Comparison of ENCODE assay signal across 11 cellular contexts in the genomic region with DNA sequence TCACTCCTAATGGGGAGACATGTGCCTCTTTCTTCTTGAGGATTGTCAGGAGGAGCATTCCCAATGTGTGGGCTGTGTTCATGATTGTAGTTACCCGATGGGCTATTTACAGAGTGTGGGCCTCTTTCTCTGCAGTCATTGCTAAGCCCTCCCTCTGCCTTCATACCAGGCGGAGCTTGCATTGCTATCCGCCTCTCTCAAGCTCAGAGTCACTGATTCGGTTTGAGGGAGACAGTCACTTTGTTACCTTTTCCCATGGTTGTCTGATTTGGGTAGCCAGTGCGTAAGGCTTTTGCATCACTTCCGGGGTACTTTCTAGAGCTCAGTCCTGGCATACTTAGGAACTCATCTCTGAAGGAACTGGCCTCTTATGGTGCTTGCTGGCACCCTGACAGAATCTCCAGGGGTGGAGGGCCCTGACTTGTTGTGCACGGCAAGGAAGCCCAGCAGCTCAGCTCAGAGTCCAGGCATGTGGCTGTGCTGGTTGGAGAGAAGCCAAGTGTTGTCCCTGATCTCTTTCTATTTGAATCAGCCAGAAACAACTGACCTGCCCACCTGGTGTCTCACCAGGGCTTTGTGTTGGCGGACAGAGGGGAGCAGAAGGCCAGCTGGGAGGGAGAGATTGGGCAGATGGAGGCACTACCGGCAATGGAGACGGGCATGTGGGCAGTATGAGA.
DNase-seq lines count a peak whose midpoint lies in the region; ATAC-seq, FAIRE-seq and TF ChIP-seq lines count a peak whose summit lies in the region.
"Had no signal": no experiment of that assay in that cellular context is flagged by ENCODE, and none has a peak within 500 bp of the region (broad histone marks: within the 10 kb centered on the region; RNA-seq: fewer than 3 reads in every experiment).

No MANE protein-coding gene starts in this region.

- no peaks in the 10 kb centered on the region for H3K9me2 ChIP-seq in GM23248 (ENCODE audit: insufficient read depth)

- H3K79me2 ChIP-seq in GM23248 (ENCODE audit: insufficient read depth) = no peaks in the 10 kb centered on the region

- peak; percentile 24 for DNase-seq in GM12865 (ENCODE audit: low read depth)
- peak; percentile 9 for DNase-seq in GM23248
- DNase-seq in SHP77 (lab: John Stamatoyannopoulos, UW) = peak; percentile 48 to 71
- DNase-seq in mesenteric fat pad (ENCODE audit: low spot score) = peak; percentile 77
- no peak for DNase-seq in T1000 (lab: John Stamatoyannopoulos, UW)
- DNase-seq in D721Med (ENCODE audit: insufficient read length, low spot score) = no peak
- DNase-seq: activated CD8-positive, alpha-beta memory T cell treated with anti-CD3 and anti-CD28 coated beads, Interleukin-2, amount 50 U/mL, for 48 hours; CD8-positive, alpha-beta memory T cell; stimulated activated CD4-positive, alpha-beta T cell treated with anti-CD3 and anti-CD28 coated beads, Interleukin-12 subunit alpha, Interleukin-12 subunit beta, amount 100 ng/mL, for 4 hours had no signal

- H3F3A ChIP-seq in GM23248 (ENCODE audit: insufficient read depth) = no peaks in the 10 kb centered on the region

- no peak overlapping the region for H2AFZ ChIP-seq in GM23248

- no peaks in the 10 kb centered on the region for H3K4me1 ChIP-seq in GM23248 (ENCODE audit: insufficient read depth)

- no peak for ATAC-seq in GM19455 (IDR thresholded peaks at IDR 0.05; ENCODE audit: unreplicated experiment)

- TF ChIP-seq CTCF in GM12865 (IDR thresholded peaks at IDR 0.05; ENCODE audit: insufficient read depth, low read depth, low read length, missing control alignments) (no peak), D721Med (IDR thresholded peaks at IDR 0.05; ENCODE audit: insufficient read depth, missing control alignments) (no peak)

- 68% methylated on average over 10 of the region's 10 CpGs for WGBS in GM23248 (ENCODE audit: low coverage in 1 of 2, low lambda C conversion rate in 2 of 2, missing lambda C conversion rate in 2 of 2), 2 experiments

- no peak for FAIRE-seq in D721Med (lab: Jason Lieb, UNC)

- H3K4me3 ChIP-seq in GM12865 (ENCODE audit: low read depth, low read length) (no peak overlapping the region), GM23248 (no peak overlapping the region)
- H3K4me3 ChIP-seq: dorsolateral prefrontal cortex had no signal

- H3K9me3 ChIP-seq in GM23248 (ENCODE audit: low read depth) = no peaks in the 10 kb centered on the region

- no peaks in the 10 kb centered on the region for H3K27me3 ChIP-seq in GM23248 (replicated peaks; ENCODE audit: insufficient read depth)
- H3K27me3 ChIP-seq: dorsolateral prefrontal cortex had no signal

- in situ Hi-C loops in GM23248 (cut with MboI) = no loop called here

- H3K9ac ChIP-seq in GM23248 = no peak overlapping the region

- H4K20me1 ChIP-seq in GM23248 (ENCODE audit: insufficient read depth) = no peaks in the 10 kb centered on the region

- H3K36me3 ChIP-seq in GM23248 (ENCODE audit: low read depth) = no peaks in the 10 kb centered on the region

- H3K4me2 ChIP-seq in GM23248 (ENCODE audit: unreplicated experiment) = no peak overlapping the region

- H3K27ac ChIP-seq in GM23248 = no peak overlapping the region

Comparison
In these comparisons a context has a peak if more than half of its experiments do, and no peak if none do; other contexts are left out.
1. DNase-seq: peak in GM12865 (single experiment), GM23248 (single experiment), SHP77 (2 of 2) and mesenteric fat pad (single experiment); none in T1000 (single experiment) and D721Med (single experiment).